ENCODE assay signal across 8 cellular contexts in genomic region chr6:55528624-55529023, GRCh38. TPM values are rescaled to one million over a fixed set of nuclear protein-coding genes. Genes with fewer than 3 reads are reported as not detected.
DNase-seq lines count a peak whose midpoint lies in the region; ATAC-seq and TF ChIP-seq lines count a peak whose summit lies in the region.

No MANE protein-coding gene starts in this region.

- no peaks in the 10 kb centered on the region for H3K4me1 ChIP-seq in esophagus squamous epithelium

- H3K27ac ChIP-seq in esophagus squamous epithelium, result no peak overlapping the region

- TF ChIP-seq CTCF in esophagus squamous epithelium (IDR thresholded peaks at IDR 0.05), result no peak

- intact Hi-C loops in sciatic nerve (cut with DNase I) (no loop called here), esophagus squamous epithelium (cut with DNase I) (no loop called here)

- no peak overlapping the region for H3K4me3 ChIP-seq in esophagus squamous epithelium

- H3K27me3 Mint-ChIP-seq in stimulated activated naive CD8-positive, alpha-beta T cell treated with anti-CD3 and anti-CD28 coated beads, Interleukin-15, amount 100 ng/mL, for 72 hours, result no peaks in the 10 kb centered on the region

- no peak for ATAC-seq in sciatic nerve
- no peak for ATAC-seq in stimulated activated naive CD8-positive, alpha-beta T cell treated with anti-CD3 and anti-CD28 coated beads, Interleukin-15, amount 100 ng/mL, for 72 hours

- DNase-seq in EH (ENCODE audit: low read depth) (peak; percentile 27), H4 (ENCODE audit: low spot score) (peak; percentile 77), NCI-H82 (lab: John Stamatoyannopoulos, UW) (peak; percentile 40), fibroblast of gingiva (ENCODE audit: low read depth) (peak; percentile 11), NCI-H2029 (lab: John Stamatoyannopoulos, UW) (no peak), sciatic nerve (ENCODE audit: low spot score) (no peak), esophagus squamous epithelium (lab: John Stamatoyannopoulos, UW) (no peak)
- DNase-seq in stimulated activated naive CD8-positive, alpha-beta T cell treated with anti-CD3 and anti-CD28 coated beads, Interleukin-15, amount 100 ng/mL, for 72 hours, result no peak

- peaks cover 0 to 3% of the 10 kb centered on the region in 2 donors for H3K9me3 Mint-ChIP-seq in stimulated activated naive CD8-positive, alpha-beta T cell treated with anti-CD3 and anti-CD28 coated beads, Interleukin-15, amount 100 ng/mL, for 72 hours

- H3K9me3 ChIP-seq in esophagus squamous epithelium, result no peaks in the 10 kb centered on the region

- H3K4me1 Mint-ChIP-seq in stimulated activated naive CD8-positive, alpha-beta T cell treated with anti-CD3 and anti-CD28 coated beads, Interleukin-15, amount 100 ng/mL, for 72 hours, result no peaks in the 10 kb centered on the region

- H3K27me3 ChIP-seq in esophagus squamous epithelium, result no peaks in the 10 kb centered on the region

- H3K4me3 Mint-ChIP-seq in stimulated activated naive CD8-positive, alpha-beta T cell treated with anti-CD3 and anti-CD28 coated beads, Interleukin-15, amount 100 ng/mL, for 72 hours, result no peak overlapping the region

- H3K36me3 ChIP-seq in esophagus squamous epithelium, result no peaks in the 10 kb centered on the region

- no peak for TF ChIP-seq POLR2A in esophagus squamous epithelium (IDR thresholded peaks at IDR 0.05)

- 25 to 31% methylated on average over 1 of the region's 1 CpG for WGBS in esophagus squamous epithelium, 2 donors

- no peak overlapping the region for H3K27ac Mint-ChIP-seq in stimulated activated naive CD8-positive, alpha-beta T cell treated with anti-CD3 and anti-CD28 coated beads, Interleukin-15, amount 100 ng/mL, for 72 hours

RNA-seq across cellular contexts. Expression of gene HMGCLL1, which starts 50.4 kb away (rescaled TPM):
- total RNA-seq in H4 (2014; rRNA removed; shearing (Covaris generic)), result 0.19 TPM in 1 of 2 replicates, not detected in the other
- total RNA-seq in sciatic nerve, result 3.8 TPM
- total RNA-seq in esophagus squamous epithelium, result under 1 TPM in 3 of 4 donors, not detected in 1; 0.47 to 0.76 (median 0.61) TPM

Comparison
In these comparisons a context has a peak if more than half of its experiments do, and no peak if none do; other contexts are left out.
1. DNase-seq: peak in EH (single experiment), H4 (single experiment), NCI-H82 (single experiment) and fibroblast of gingiva (single experiment); none in NCI-H2029 (single experiment), sciatic nerve (single experiment), stimulated activated naive CD8-positive, alpha-beta T cell treated with anti-CD3 and anti-CD28 coated beads, Interleukin-15, amount 100 ng/mL, for 72 hours (0 of 2) and esophagus squamous epithelium (single experiment).